21 cellular contexts compared by ENCODE assay signal in the genomic region with DNA sequence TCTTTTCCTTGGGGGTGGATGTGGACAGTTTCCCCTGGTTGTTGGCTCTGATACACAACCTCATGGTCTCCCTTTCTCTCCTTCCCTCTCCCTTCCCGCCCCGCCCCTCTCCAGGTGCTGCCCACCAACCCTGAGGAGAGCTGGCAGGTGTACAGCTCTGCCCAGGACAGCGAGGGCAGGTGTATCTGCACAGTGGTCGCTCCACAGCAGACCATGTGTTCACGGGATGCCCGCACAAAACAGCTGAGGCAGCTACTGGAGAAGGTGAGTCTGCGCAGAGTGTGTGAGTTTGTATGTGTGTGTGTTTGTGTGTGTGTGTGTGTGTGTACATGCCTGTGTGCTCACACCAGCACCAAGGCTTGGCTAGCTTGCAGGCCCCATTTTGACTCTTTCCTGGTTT. TPM values are rescaled to one million over a fixed set of nuclear protein-coding genes. Genes with fewer than 3 reads are reported as not detected.
"Had no signal": no experiment of that assay in that cellular context is flagged by ENCODE, and none has a peak within 500 bp of the region (broad histone marks: within the 10 kb centered on the region; RNA-seq: fewer than 3 reads in every experiment).

No MANE protein-coding gene starts in this region.

- H3K27ac ChIP-seq: SJSA1 had no signal

- DNase-seq: KBM-7, MV-4-11, NCI-H1048, NCI-H1105, NCI-H1417, NCI-H1436 treated with DMSO at 0.1 percent for 48 hours, NCI-H1694, NCI-H187 treated with DMSO at 0.1 percent for 48 hours, NCI-H2029 treated with DMSO at 0.1 percent for 48 hours, NCI-H2227 treated with DMSO at 0.1 percent for 48 hours, NCI-H446, NCI-H510A, NCI-H524 treated with DMSO at 0.1 percent for 48 hours, NCI-H69, NCI-H774, SHP77 treated with DMSO at 0.1 percent for 48 hours, SK-N-SH had no signal

- H3K9me3 ChIP-seq: SJSA1, SK-N-SH had no signal

RNA-seq across cellular contexts. Expression of gene OLFM1, which starts 2.6 kb away (rescaled TPM):
- total RNA-seq: HT-29, LHCN-M2, MCF 10A had no signal
